In genomic region chr9:72205513-72205912, GRCh38 we compare ENCODE assay signal across 11 cellular contexts. TPM values are rescaled to one million over a fixed set of nuclear protein-coding genes. Genes with fewer than 3 reads are reported as not detected.
DNase-seq lines count a peak whose midpoint lies in the region; ATAC-seq, FAIRE-seq and TF ChIP-seq lines count a peak whose summit lies in the region.
"Had no signal": no experiment of that assay in that cellular context is flagged by ENCODE, and none has a peak within 500 bp of the region (broad histone marks: within the 10 kb centered on the region; RNA-seq: fewer than 3 reads in every experiment).

No MANE protein-coding gene starts in this region.

- H3K4me1 ChIP-seq in left ventricle myocardium inferior: no peaks in the 10 kb centered on the region
- H3K4me1 ChIP-seq in small intestine (ENCODE audit: control insufficient read depth in 2 of 2, insufficient read depth in 1 of 2, low read depth in 1 of 2, low read length in 1 of 2): no peaks in the 10 kb centered on the region
- H3K4me1 ChIP-seq: colonic mucosa had no signal

- no peak for TF ChIP-seq CTCF in left ventricle myocardium inferior (IDR thresholded peaks at IDR 0.05; ENCODE audit: borderline replicate concordance)

- ATAC-seq in Right ventricle myocardium superior (ENCODE audit: poor library complexity): peak; percentile 78
- ATAC-seq in HG02610 (IDR thresholded peaks at IDR 0.05; ENCODE audit: unreplicated experiment): peak; percentile 50
- ATAC-seq in HG03469 (IDR thresholded peaks at IDR 0.05; ENCODE audit: unreplicated experiment): peak; percentile 39

- in situ Hi-C loops in G401 (cut with HindIII; ENCODE audit: low sequenced_read_pairs): no loop called here

- H3K4me3 ChIP-seq in left ventricle myocardium inferior: no peak overlapping the region
- no peak overlapping the region for H3K4me3 ChIP-seq in small intestine (ENCODE audit: low read depth in 1 of 2, low read length in 2 of 2)
- H3K4me3 ChIP-seq: colonic mucosa had no signal

- no peaks in the 10 kb centered on the region for H3K36me3 ChIP-seq in left ventricle myocardium inferior
- peaks cover 0 to 16% of the 10 kb centered on the region in 2 donors for H3K36me3 ChIP-seq in small intestine (ENCODE audit: control insufficient read depth in 2 of 2, insufficient read depth in 2 of 2, low read length in 2 of 2)
- H3K36me3 ChIP-seq: colonic mucosa had no signal

- H3K27me3 ChIP-seq in left ventricle myocardium inferior (ENCODE audit: low read depth) (peaks cover 8% of the 10 kb centered on the region), small intestine (ENCODE audit: control insufficient read depth in 2 of 2, insufficient read depth in 2 of 2, low read length in 2 of 2) (no peaks in the 10 kb centered on the region)
- H3K27me3 ChIP-seq: colonic mucosa had no signal

- intact Hi-C loops in Right ventricle myocardium superior (cut with DNase I) (no loop called here), left ventricle myocardium inferior (cut with micrococcal nuclease) (no loop called here)

- H3K27ac ChIP-seq in left ventricle myocardium inferior (replicated peaks): no peak overlapping the region
- no peak overlapping the region for H3K27ac ChIP-seq in small intestine (ENCODE audit: low read depth in 1 of 2, low read length in 1 of 2)
- H3K27ac ChIP-seq: colonic mucosa had no signal

- DNase-seq in Right ventricle myocardium superior (no peak), left ventricle myocardium inferior (no peak), small intestine (peak; percentile 36), DMS153 treated with DMSO at 0.1 percent for 48 hours (lab: John Stamatoyannopoulos, UW; ENCODE audit: unreplicated experiment) (no peak), SK-N-DZ (ENCODE audit: low spot score) (no peak), G401 (ENCODE audit: low spot score) (no peak)
- DNase-seq: activated T-cell treated with anti-CD3 and anti-CD28 coated beads, Interleukin-2, amount 50 U/mL, for 1 hour; colonic mucosa; IMR-90 had no signal

- no peaks in the 10 kb centered on the region for H3K9me3 ChIP-seq in left ventricle myocardium inferior (replicated peaks)
- no peaks in the 10 kb centered on the region for H3K9me3 ChIP-seq in small intestine (ENCODE audit: control insufficient read depth, low read depth)
- H3K9me3 ChIP-seq: colonic mucosa had no signal

- no peak for FAIRE-seq in small intestine (lab: Jason Lieb, UNC)

RNA-seq across cellular contexts. Expression of gene GDA, which starts 56.3 kb away (rescaled TPM):
- total RNA-seq in Right ventricle myocardium superior: 2.9 TPM
- 0.85 TPM for total RNA-seq in left ventricle myocardium inferior
- polyA plus RNA-seq in small intestine: 100 to 1,000 TPM in 2 of 3 donors, 10 to 100 TPM in 1; 33.1 to 210 (median 150) TPM
- polyA plus RNA-seq in SK-N-DZ (2014; cell fraction: cytosol; rRNA removed): not detected in 2 replicates
- polyA plus RNA-seq in SK-N-DZ (2014; cell fraction: nucleus; rRNA removed): not detected in 2 replicates
- not detected in 2 replicates for total RNA-seq in G401 (2014; rRNA removed; shearing (Covaris generic))
- total RNA-seq: IMR-90 had no signal
- polyA plus RNA-seq: IMR-90 had no signal
